In genomic region chr2:70647873-70648481, GRCh38 we compare ENCODE assay signal across 8 cellular contexts.
DNase-seq lines count a peak whose midpoint lies in the region; ATAC-seq and TF ChIP-seq lines count a peak whose summit lies in the region.

No MANE protein-coding gene starts in this region.

- ATAC-seq in HG03521 (IDR thresholded peaks at IDR 0.05; ENCODE audit: unreplicated experiment), result peak; percentile 70
- ATAC-seq in stimulated activated naive CD8-positive, alpha-beta T cell treated with anti-CD3 and anti-CD28 coated beads, Interleukin-15, amount 100 ng/mL, for 72 hours, result peak; percentile 80
- ATAC-seq in HG02885 (IDR thresholded peaks at IDR 0.05; ENCODE audit: poor library complexity, unreplicated experiment), result no peak

- intact Hi-C loops in esophagus squamous epithelium (cut with DNase I), result loop anchor here (5.0 to 10.0 kb wide), 2 partner anchors 303 to 346 kb away; partner anchors contain the start of gene FAM136A

- TF ChIP-seq POLR2A in esophagus squamous epithelium (IDR thresholded peaks at IDR 0.05), result no peak

- H3K27me3 ChIP-seq in NT2/D1 (ENCODE audit: insufficient read depth, insufficient read length) (no peaks in the 10 kb centered on the region), esophagus squamous epithelium (peaks cover 0 to 26% (median 0%) of the 10 kb centered on the region in 4 donors)

- H3K36me3 Mint-ChIP-seq in nephron progenitor cell (ENCODE audit: low read depth), result peaks cover 5% of the 10 kb centered on the region

- peak; percentile 99 for TF ChIP-seq CTCF in GM12865 (IDR thresholded peaks at IDR 0.05; ENCODE audit: insufficient read depth, low read depth, low read length, missing control alignments)
- TF ChIP-seq CTCF in esophagus squamous epithelium (IDR thresholded peaks at IDR 0.05), result peak; percentile 70 to 98 (median 94)
- TF ChIP-seq CTCF in nephron progenitor cell (IDR thresholded peaks at IDR 0.05), result peak; percentile 100

- no peak overlapping the region for H3K4me3 Mint-ChIP-seq in nephron progenitor cell
- H3K4me3 Mint-ChIP-seq in stimulated activated naive CD8-positive, alpha-beta T cell treated with anti-CD3 and anti-CD28 coated beads, Interleukin-15, amount 100 ng/mL, for 72 hours, result no peak overlapping the region

- 3% methylated on average over 9 of the region's 9 CpGs for WGBS in esophagus squamous epithelium, 2 donors

- H3K4me3 ChIP-seq in GM12865 (ENCODE audit: low read depth, low read length), result no peak overlapping the region
- H3K4me3 ChIP-seq in NT2/D1 (ENCODE audit: insufficient read length, low read depth), result no peak overlapping the region
- no peak overlapping the region for H3K4me3 ChIP-seq in esophagus squamous epithelium

- H3K4me1 ChIP-seq in NT2/D1 (ENCODE audit: insufficient read depth, insufficient read length) (no peaks in the 10 kb centered on the region), esophagus squamous epithelium (no peaks in the 10 kb centered on the region)

- no peak overlapping the region for H3K9ac ChIP-seq in NT2/D1 (ENCODE audit: insufficient read length, low read depth)

- no peak overlapping the region for H3K27ac Mint-ChIP-seq in nephron progenitor cell
- H3K27ac Mint-ChIP-seq in stimulated activated naive CD8-positive, alpha-beta T cell treated with anti-CD3 and anti-CD28 coated beads, Interleukin-15, amount 100 ng/mL, for 72 hours, result no peak overlapping the region

- DNase-seq in GM12865 (ENCODE audit: low read depth) (peak; percentile 68), NT2/D1 (ENCODE audit: low read depth, low spot score) (peak; percentile 80), esophagus squamous epithelium (lab: John Stamatoyannopoulos, UW) (no peak), nephron progenitor cell (peak; percentile 86)
- DNase-seq in activated CD8-positive, alpha-beta memory T cell treated with anti-CD3 and anti-CD28 coated beads, Interleukin-2, amount 50 U/mL, for 4 hours, result peak; percentile 71
- peak; percentile 71 to 75 for DNase-seq in stimulated activated naive CD8-positive, alpha-beta T cell treated with anti-CD3 and anti-CD28 coated beads, Interleukin-15, amount 100 ng/mL, for 72 hours

- H3K27ac ChIP-seq in esophagus squamous epithelium, result no peak overlapping the region

- H3K36me3 ChIP-seq in NT2/D1 (ENCODE audit: insufficient read depth, insufficient read length, low read length) (no peaks in the 10 kb centered on the region), esophagus squamous epithelium (no peaks in the 10 kb centered on the region)

- H3K9me3 ChIP-seq in NT2/D1 (ENCODE audit: insufficient read depth, low read length), result no peaks in the 10 kb centered on the region
- H3K9me3 ChIP-seq in esophagus squamous epithelium, result no peaks in the 10 kb centered on the region

- peaks cover 25% of the 10 kb centered on the region for H3K9me3 Mint-ChIP-seq in nephron progenitor cell
- H3K9me3 Mint-ChIP-seq in stimulated activated naive CD8-positive, alpha-beta T cell treated with anti-CD3 and anti-CD28 coated beads, Interleukin-15, amount 100 ng/mL, for 72 hours, result no peaks in the 10 kb centered on the region

- H3K4me1 Mint-ChIP-seq in nephron progenitor cell, result peaks cover 25% of the 10 kb centered on the region
- H3K4me1 Mint-ChIP-seq in stimulated activated naive CD8-positive, alpha-beta T cell treated with anti-CD3 and anti-CD28 coated beads, Interleukin-15, amount 100 ng/mL, for 72 hours, result no peaks in the 10 kb centered on the region

- H3K27me3 Mint-ChIP-seq in nephron progenitor cell (ENCODE audit: low read depth, poor library complexity), result peaks cover 30% of the 10 kb centered on the region
- peaks cover 25% of the 10 kb centered on the region for H3K27me3 Mint-ChIP-seq in stimulated activated naive CD8-positive, alpha-beta T cell treated with anti-CD3 and anti-CD28 coated beads, Interleukin-15, amount 100 ng/mL, for 72 hours
